In the genomic region with DNA sequence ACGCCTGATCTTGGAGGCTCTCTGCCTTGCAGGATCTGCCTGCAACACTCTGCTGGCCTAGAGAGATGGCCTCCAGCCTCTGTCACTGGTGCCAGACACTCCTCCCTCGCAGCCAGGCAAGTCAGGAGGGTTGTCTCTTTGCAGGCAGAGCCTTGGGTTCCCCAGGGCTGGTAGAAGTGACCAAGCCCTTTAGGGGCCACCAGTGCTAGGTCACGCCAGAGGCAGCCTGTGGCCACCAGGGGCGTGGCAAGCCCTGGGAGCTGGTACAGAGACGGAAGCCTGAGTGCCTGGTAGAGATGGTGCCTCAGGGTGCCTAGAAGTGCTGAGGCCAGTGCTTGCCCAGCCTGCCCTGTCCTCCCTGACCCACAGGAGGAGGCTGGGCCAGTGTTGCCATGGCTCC, we compare ENCODE assay signal across 1 cellular context.
TF ChIP-seq lines count a peak whose summit lies in the region.

No MANE protein-coding gene starts in this region.

TF ChIP-seq in H1, 55 proteins besides CTCF, POLR2A, EP300 and RAD21:
- TF ChIP-seq, protein P1, sequence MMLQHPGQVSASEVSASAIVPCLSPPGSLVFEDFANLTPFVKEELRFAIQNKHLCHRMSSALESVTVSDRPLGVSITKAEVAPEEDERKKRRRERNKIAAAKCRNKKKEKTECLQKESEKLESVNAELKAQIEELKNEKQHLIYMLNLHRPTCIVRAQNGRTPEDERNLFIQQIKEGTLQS (IDR thresholded peaks at IDR 0.05; ENCODE audit: insufficient read depth, low read depth, low read length): no peak
- TF ChIP-seq ASH2L (IDR thresholded peaks at IDR 0.05; ENCODE audit: low read length) (no peak), KDM1A (IDR thresholded peaks at IDR 0.05; ENCODE audit: borderline replicate concordance, low read length) (no peak), GABPA (IDR thresholded peaks at IDR 0.05; ENCODE audit: borderline replicate concordance, insufficient read depth, low read length) (no peak), TCF12 (IDR thresholded peaks at IDR 0.05; ENCODE audit: low read depth, low read length) (no peak), FOSL1 (IDR thresholded peaks at IDR 0.05; ENCODE audit: insufficient read depth, low read depth, low read length) (no peak), EZH2 (IDR thresholded peaks at IDR 0.05; ENCODE audit: low read depth, low read length, severe bottlenecking) (no peak), MAFK (IDR thresholded peaks at IDR 0.05; ENCODE audit: low read depth, low read length) (no peak), PHF8 (conservative IDR thresholded peaks at IDR 0.05; ENCODE audit: low read depth, low read length) (no peak), YY1 (IDR thresholded peaks at IDR 0.05; ENCODE audit: low read depth, low read length) (no peak), SIRT6 (IDR thresholded peaks at IDR 0.05; ENCODE audit: low read length) (no peak), TAF1 (IDR thresholded peaks at IDR 0.05; ENCODE audit: low read depth, low read length) (no peak), KDM4A (IDR thresholded peaks at IDR 0.05; ENCODE audit: low read depth, low read length, severe bottlenecking) (no peak), CBX8 (IDR thresholded peaks at IDR 0.05; ENCODE audit: borderline replicate concordance, low read depth, low read length) (no peak), CTBP2 (IDR thresholded peaks at IDR 0.05; ENCODE audit: borderline replicate concordance, insufficient read depth, insufficient read length, low read length) (no peak)
- TF ChIP-seq, protein P2, sequence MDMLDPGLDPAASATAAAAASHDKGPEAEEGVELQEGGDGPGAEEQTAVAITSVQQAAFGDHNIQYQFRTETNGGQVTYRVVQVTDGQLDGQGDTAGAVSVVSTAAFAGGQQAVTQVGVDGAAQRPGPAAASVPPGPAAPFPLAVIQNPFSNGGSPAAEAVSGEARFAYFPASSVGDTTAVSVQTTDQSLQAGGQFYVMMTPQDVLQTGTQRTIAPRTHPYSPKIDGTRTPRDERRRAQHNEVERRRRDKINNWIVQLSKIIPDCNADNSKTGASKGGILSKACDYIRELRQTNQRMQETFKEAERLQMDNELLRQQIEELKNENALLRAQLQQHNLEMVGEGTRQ (IDR thresholded peaks at IDR 0.05; ENCODE audit: low read length): no peak
